26 cellular contexts compared by ENCODE assay signal in the genomic region with DNA sequence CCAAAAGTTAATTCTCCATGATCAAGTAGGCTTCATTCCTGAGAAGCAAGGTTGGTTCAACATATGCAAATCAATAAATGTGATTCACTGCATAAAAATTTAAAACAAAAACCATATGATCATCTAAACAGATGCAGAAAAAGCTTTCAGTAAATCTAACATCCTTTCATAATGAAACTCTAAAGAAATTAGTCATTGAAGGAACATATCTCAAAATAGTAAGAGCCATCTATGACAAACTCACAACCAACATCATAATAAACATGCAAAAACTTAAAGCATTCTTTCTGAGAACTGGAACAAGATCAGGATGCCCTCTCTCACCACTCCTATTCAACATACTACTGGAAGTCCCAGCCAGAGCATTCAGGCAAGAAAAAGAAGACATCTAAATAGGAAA.
"Had no signal": no experiment of that assay in that cellular context is flagged by ENCODE, and none has a peak within 500 bp of the region (broad histone marks: within the 10 kb centered on the region; RNA-seq: fewer than 3 reads in every experiment).

No MANE protein-coding gene starts in this region.

- H3K27me3 Mint-ChIP-seq: activated naive CD8-positive, alpha-beta T cell treated with anti-CD3 and anti-CD28 coated beads, Interleukin-2, amount 10 ng/mL, durations not matched to agents 7 days and 5 days; memory B cell; stimulated activated naive CD8-positive, alpha-beta T cell treated with anti-CD3 and anti-CD28 coated beads, Interleukin-15, Interleukin-2, amounts not matched to agents 100 ng/mL and 50 ng/mL, for 24 hours; T-cell had no signal

- H3K4me1 ChIP-seq: gastroesophageal sphincter, prostate gland, right atrium auricular region, tibial artery had no signal

- H3K4me3 Mint-ChIP-seq: activated naive CD4-positive, alpha-beta T cell treated with anti-CD3 and anti-CD28 coated beads for 36 hours; activated naive CD8-positive, alpha-beta T cell treated with anti-CD3 and anti-CD28 coated beads, Interleukin-2, amount 10 ng/mL, durations not matched to agents 7 days and 5 days; memory B cell; nephron; stimulated activated naive CD8-positive, alpha-beta T cell treated with anti-CD3 and anti-CD28 coated beads, Interleukin-15, Interleukin-2, amounts not matched to agents 100 ng/mL and 50 ng/mL, for 24 hours; T-cell; T-helper 2 cell treated with Interferon-gamma antibody and Interleukin-4, amounts not matched to agents 5 μg/mL and 100 μg/mL, for 36 hours had no signal

- H3K9me3 Mint-ChIP-seq: activated naive CD8-positive, alpha-beta T cell treated with anti-CD3 and anti-CD28 coated beads, Interleukin-2, amount 10 ng/mL, durations not matched to agents 7 days and 5 days had no signal

- H3K27ac ChIP-seq: cardiac muscle cell, gastroesophageal sphincter, neutrophil, ovary, prostate gland, right atrium auricular region, tibial artery, VCaP had no signal

- H3K4me1 Mint-ChIP-seq: activated naive CD8-positive, alpha-beta T cell treated with anti-CD3 and anti-CD28 coated beads, Interleukin-2, amount 10 ng/mL, durations not matched to agents 7 days and 5 days; memory B cell; nephron; T-cell had no signal

- H3K9me3 ChIP-seq: prostate gland had no signal

- H3K36me3 ChIP-seq: cardiac muscle cell, gastroesophageal sphincter, neutrophil, ovary, prostate gland, right atrium auricular region, tibial artery had no signal

- H3K36me3 Mint-ChIP-seq: activated naive CD8-positive, alpha-beta T cell treated with anti-CD3 and anti-CD28 coated beads, Interleukin-2, amount 10 ng/mL, durations not matched to agents 7 days and 5 days; memory B cell; T-cell had no signal

- ATAC-seq: gastroesophageal sphincter, T-cell had no signal

- H3K27me3 ChIP-seq: cardiac muscle cell, neutrophil, ovary, right atrium auricular region, tibial artery had no signal

- DNase-seq: activated CD4-positive, alpha-beta T cell treated with anti-CD3 and anti-CD28 coated beads, Interleukin-2, amount 50 U/mL, for 48 hours; activated CD4-positive, CD25-positive, alpha-beta regulatory T cell treated with anti-CD3 and anti-CD28 coated beads, Interleukin-2, amount 50 U/mL, for 72 hours; activated effector memory CD4-positive, alpha-beta T cell treated with Interleukin-2 at 50 U/mL for 16 hours; activated naive CD4-positive, alpha-beta T cell treated with anti-CD3 and anti-CD28 coated beads for 36 hours; activated naive CD8-positive, alpha-beta T cell treated with anti-CD3 and anti-CD28 coated beads, Interleukin-2, amount 10 ng/mL, durations not matched to agents 7 days and 5 days; amniotic stem cell; cortex of kidney; erythroblast; head of caudate nucleus; hypothalamus; ovary; stimulated activated CD4-positive, alpha-beta T cell treated with anti-CD3 and anti-CD28 coated beads, Interleukin-12 subunit alpha, Interleukin-12 subunit beta, amount 100 ng/mL, for 4 hours; stimulated activated CD4-positive, alpha-beta T cell treated with anti-CD3 and anti-CD28 coated beads, Interleukin-4, amount 100 ng/mL, for 4 hours; substantia nigra; T-cell; tibial artery had no signal

- H3K4me3 ChIP-seq: cardiac muscle cell, gastroesophageal sphincter, ovary, prostate gland, right atrium auricular region, tibial artery had no signal
